Comparison of ENCODE assay signal across 1 cellular context in the genomic region with DNA sequence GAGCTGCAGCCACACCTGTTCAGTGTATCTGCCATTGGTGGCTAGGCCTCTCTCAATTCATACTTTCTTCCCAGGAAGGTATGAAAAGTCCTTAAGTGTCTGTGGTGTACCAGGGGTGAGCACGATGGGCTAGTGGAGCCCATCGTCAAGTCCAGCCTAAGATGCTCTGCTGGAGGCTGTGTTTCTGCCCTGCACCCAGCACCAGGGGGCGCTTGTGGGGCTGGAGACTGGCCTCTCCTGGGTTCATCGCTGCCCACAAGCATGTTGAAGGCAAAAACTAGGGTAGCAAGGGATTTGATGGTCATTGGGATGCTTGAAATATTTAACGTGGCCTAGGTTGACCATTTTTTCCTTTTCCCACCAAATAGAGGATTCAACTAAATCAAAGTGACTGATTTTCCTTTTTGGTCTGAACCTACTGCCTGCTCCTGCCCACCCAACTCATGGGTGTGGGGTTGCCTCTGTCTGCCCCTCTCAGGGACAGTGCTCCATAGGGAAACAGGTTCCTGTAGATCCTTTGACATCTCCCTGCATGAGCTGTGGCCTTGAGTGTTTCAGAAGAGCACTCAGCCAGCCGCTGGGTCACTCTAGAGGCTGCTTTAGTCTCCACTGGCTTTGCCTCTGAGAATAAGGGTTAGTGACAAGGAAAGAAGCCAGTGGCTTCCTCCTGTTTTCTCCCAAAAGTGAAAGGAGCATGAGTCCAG.
TF ChIP-seq lines count a peak whose summit lies in the region.

No MANE protein-coding gene starts in this region.

TF ChIP-seq in GM23338, 12 proteins besides CTCF, POLR2A, EP300 and RAD21 (continued from another document):
- TF ChIP-seq, protein P1, sequence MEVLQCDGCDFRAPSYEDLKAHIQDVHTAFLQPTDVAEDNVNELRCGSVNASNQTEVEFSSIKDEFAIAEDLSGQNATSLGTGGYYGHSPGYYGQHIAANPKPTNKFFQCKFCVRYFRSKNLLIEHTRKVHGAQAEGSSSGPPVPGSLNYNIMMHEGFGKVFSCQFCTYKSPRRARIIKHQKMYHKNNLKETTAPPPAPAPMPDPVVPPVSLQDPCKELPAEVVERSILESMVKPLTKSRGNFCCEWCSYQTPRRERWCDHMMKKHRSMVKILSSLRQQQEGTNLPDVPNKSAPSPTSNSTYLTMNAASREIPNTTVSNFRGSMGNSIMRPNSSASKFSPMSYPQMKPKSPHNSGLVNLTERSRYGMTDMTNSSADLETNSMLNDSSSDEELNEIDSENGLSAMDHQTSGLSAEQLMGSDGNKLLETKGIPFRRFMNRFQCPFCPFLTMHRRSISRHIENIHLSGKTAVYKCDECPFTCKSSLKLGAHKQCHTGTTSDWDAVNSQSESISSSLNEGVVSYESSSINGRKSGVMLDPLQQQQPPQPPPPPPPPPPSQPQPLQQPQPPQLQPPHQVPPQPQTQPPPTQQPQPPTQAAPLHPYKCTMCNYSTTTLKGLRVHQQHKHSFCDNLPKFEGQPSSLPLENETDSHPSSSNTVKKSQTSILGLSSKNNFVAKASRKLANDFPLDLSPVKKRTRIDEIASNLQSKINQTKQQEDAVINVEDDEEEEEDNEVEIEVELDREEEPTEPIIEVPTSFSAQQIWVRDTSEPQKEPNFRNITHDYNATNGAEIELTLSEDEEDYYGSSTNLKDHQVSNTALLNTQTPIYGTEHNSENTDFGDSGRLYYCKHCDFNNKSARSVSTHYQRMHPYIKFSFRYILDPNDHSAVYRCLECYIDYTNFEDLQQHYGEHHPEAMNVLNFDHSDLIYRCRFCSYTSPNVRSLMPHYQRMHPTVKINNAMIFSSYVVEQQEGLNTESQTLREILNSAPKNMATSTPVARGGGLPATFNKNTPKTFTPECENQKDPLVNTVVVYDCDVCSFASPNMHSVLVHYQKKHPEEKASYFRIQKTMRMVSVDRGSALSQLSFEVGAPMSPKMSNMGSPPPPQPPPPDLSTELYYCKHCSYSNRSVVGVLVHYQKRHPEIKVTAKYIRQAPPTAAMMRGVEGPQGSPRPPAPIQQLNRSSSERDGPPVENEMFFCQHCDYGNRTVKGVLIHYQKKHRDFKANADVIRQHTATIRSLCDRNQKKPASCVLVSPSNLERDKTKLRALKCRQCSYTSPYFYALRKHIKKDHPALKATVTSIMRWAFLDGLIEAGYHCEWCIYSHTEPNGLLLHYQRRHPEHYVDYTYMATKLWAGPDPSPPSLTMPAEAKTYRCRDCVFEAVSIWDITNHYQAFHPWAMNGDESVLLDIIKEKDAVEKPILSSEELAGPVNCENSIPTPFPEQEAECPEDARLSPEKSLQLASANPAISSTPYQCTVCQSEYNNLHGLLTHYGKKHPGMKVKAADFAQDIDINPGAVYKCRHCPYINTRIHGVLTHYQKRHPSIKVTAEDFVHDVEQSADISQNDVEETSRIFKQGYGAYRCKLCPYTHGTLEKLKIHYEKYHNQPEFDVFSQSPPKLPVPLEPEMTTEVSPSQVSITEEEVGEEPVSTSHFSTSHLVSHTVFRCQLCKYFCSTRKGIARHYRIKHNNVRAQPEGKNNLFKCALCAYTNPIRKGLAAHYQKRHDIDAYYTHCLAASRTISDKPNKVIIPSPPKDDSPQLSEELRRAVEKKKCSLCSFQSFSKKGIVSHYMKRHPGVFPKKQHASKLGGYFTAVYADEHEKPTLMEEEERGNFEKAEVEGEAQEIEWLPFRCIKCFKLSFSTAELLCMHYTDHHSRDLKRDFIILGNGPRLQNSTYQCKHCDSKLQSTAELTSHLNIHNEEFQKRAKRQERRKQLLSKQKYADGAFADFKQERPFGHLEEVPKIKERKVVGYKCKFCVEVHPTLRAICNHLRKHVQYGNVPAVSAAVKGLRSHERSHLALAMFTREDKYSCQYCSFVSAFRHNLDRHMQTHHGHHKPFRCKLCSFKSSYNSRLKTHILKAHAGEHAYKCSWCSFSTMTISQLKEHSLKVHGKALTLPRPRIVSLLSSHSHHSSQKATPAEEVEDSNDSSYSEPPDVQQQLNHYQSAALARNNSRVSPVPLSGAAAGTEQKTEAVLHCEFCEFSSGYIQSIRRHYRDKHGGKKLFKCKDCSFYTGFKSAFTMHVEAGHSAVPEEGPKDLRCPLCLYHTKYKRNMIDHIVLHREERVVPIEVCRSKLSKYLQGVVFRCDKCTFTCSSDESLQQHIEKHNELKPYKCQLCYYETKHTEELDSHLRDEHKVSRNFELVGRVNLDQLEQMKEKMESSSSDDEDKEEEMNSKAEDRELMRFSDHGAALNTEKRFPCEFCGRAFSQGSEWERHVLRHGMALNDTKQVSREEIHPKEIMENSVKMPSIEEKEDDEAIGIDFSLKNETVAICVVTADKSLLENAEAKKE (CRISPR knock-in tag; IDR thresholded peaks at IDR 0.05) = no peak
- no peak for TF ChIP-seq EZH2 (IDR thresholded peaks at IDR 0.05; ENCODE audit: low read depth, unreplicated experiment)
- no peak for TF ChIP-seq NANOG (IDR thresholded peaks at IDR 0.05; ENCODE audit: borderline replicate concordance)
- TF ChIP-seq POLR2AphosphoS5 (IDR thresholded peaks at IDR 0.05; ENCODE audit: low read depth) = no peak
- TF ChIP-seq, protein P2, sequence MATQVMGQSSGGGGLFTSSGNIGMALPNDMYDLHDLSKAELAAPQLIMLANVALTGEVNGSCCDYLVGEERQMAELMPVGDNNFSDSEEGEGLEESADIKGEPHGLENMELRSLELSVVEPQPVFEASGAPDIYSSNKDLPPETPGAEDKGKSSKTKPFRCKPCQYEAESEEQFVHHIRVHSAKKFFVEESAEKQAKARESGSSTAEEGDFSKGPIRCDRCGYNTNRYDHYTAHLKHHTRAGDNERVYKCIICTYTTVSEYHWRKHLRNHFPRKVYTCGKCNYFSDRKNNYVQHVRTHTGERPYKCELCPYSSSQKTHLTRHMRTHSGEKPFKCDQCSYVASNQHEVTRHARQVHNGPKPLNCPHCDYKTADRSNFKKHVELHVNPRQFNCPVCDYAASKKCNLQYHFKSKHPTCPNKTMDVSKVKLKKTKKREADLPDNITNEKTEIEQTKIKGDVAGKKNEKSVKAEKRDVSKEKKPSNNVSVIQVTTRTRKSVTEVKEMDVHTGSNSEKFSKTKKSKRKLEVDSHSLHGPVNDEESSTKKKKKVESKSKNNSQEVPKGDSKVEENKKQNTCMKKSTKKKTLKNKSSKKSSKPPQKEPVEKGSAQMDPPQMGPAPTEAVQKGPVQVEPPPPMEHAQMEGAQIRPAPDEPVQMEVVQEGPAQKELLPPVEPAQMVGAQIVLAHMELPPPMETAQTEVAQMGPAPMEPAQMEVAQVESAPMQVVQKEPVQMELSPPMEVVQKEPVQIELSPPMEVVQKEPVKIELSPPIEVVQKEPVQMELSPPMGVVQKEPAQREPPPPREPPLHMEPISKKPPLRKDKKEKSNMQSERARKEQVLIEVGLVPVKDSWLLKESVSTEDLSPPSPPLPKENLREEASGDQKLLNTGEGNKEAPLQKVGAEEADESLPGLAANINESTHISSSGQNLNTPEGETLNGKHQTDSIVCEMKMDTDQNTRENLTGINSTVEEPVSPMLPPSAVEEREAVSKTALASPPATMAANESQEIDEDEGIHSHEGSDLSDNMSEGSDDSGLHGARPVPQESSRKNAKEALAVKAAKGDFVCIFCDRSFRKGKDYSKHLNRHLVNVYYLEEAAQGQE (IDR thresholded peaks at IDR 0.05; ENCODE audit: unreplicated experiment) = no peak
- no peak for TF ChIP-seq STAT1 (IDR thresholded peaks at IDR 0.05; ENCODE audit: unreplicated experiment)
- TF ChIP-seq JUNB (IDR thresholded peaks at IDR 0.05; ENCODE audit: unreplicated experiment) = no peak
- TF ChIP-seq ZNF114 (CRISPR knock-in tag; IDR thresholded peaks at IDR 0.05) = no peak
- TF ChIP-seq EZH2phosphoT487 (IDR thresholded peaks at IDR 0.05; ENCODE audit: unreplicated experiment) = no peak
